ENCODE assay signal across 18 cellular contexts in the genomic region with DNA sequence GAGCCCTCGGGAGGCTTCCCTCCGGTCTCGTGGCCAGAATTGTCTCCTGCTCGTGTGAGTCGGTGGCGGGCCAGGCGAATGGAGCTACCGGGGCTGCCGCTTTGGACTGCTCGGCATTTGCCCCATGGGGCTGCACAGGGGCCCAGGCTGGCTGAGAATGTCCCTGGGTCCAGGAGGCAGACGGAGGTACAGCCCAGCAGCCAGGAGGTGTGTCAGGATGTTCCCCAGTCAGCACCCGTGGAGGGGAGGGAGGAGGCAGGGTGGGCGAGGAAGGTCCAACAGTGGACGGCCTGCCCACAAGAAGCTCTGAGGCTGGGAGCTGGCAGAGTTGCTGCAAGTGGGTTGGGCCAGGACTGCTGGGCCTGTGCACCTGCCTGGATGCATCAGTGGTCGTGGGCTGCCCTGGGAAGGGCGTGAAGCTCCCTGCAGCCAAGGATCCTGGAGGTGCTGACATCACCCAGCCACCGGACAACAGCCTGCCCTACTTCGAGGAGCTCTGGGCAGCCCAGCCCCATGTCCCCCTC. TPM values are rescaled to one million over a fixed set of nuclear protein-coding genes. Genes with fewer than 3 reads are reported as not detected.
DNase-seq lines count a peak whose midpoint lies in the region; ATAC-seq, FAIRE-seq and TF ChIP-seq lines count a peak whose summit lies in the region.
"Had no signal": no experiment of that assay in that cellular context is flagged by ENCODE, and none has a peak within 500 bp of the region (broad histone marks: within the 10 kb centered on the region; RNA-seq: fewer than 3 reads in every experiment).

No MANE protein-coding gene starts in this region.

- no peaks in the 10 kb centered on the region for H3K36me3 ChIP-seq in BE2C
- H3K36me3 ChIP-seq in ovary = no peaks in the 10 kb centered on the region
- H3K36me3 ChIP-seq: HAP-1 had no signal

- no peak overlapping the region for H3K27ac ChIP-seq in ovary
- H3K27ac ChIP-seq: PC-9, SK-N-MC had no signal

- DNase-seq in BE2C (peak; percentile 3), HTR-8/SVneo (ENCODE audit: insufficient read length, low spot score) (no peak), iPS-NIHi11 (ENCODE audit: low spot score) (peak; percentile 25), ovary (peak in 3 of 5 donors; percentile 10 to 31 (median 11)), midbrain (lab: John Stamatoyannopoulos, UW) (no peak), cerebellar nuclear complex (lab: John Stamatoyannopoulos, UW) (no peak), epidermal melanocyte (ENCODE audit: insufficient read length, low spot score) (no peak)
- DNase-seq: anterior cingulate cortex; CD4-positive, alpha-beta memory T cell; effector memory CD8-positive, alpha-beta T cell; NCI-H1694 treated with DMSO at 0.1 percent for 48 hours; NCI-H82; PC-9; stimulated activated CD4-positive, alpha-beta T cell treated with anti-CD3 and anti-CD28 coated beads, Interleukin-15, amount 100 ng/mL, for 24 hours had no signal

- H3K9me3 ChIP-seq in BE2C (0 out of 2 replicates have a peak, but pooled peaks cover 3% of the 10 kb centered on the region), ovary (no peaks in the 10 kb centered on the region)
- H3K9me3 ChIP-seq: HAP-1 had no signal

- H3K27me3 ChIP-seq in BE2C (no peaks in the 10 kb centered on the region), ovary (no peaks in the 10 kb centered on the region)

- no peak for TF ChIP-seq POLR2A in ovary (IDR thresholded peaks at IDR 0.05)

- FAIRE-seq in HTR-8/SVneo (lab: Jason Lieb, UNC) = peak; percentile 79
- FAIRE-seq: GM12892 had no signal

- ATAC-seq in HG03045 (IDR thresholded peaks at IDR 0.05; ENCODE audit: unreplicated experiment) = no peak
- ATAC-seq: effector memory CD8-positive, alpha-beta T cell had no signal

- intact Hi-C loops in ovary (cut with DNase I) = no loop called here

- H3K4me3 ChIP-seq in BE2C (ENCODE audit: low read depth, low read length) (no peak overlapping the region), ovary (no peak overlapping the region)
- H3K4me3 ChIP-seq: HAP-1, PC-9, SK-N-MC had no signal

- TF ChIP-seq EP300 in ovary (IDR thresholded peaks at IDR 0.05) = no peak

- no peak for TF ChIP-seq CTCF in BE2C (IDR thresholded peaks at IDR 0.05; ENCODE audit: low read depth, low read length)
- TF ChIP-seq CTCF in ovary (IDR thresholded peaks at IDR 0.05) = no peak

- H3K4me1 ChIP-seq in BE2C (no peaks in the 10 kb centered on the region), ovary (ENCODE audit: insufficient read depth) (peaks cover 8% of the 10 kb centered on the region)
- H3K4me1 ChIP-seq: HAP-1 had no signal

- 89 to 92% (median 90%) methylated on average over 17 to 18 of the region's 18 CpGs for WGBS in ovary, 3 donors

RNA-seq across cellular contexts. Expression of a gene that starts 46.4 kb away (rescaled TPM):
- not detected for polyA plus RNA-seq in BE2C (2012; ENCODE audit: insufficient read depth, insufficient read length, low read depth)
- total RNA-seq in ovary = 10 to 100 TPM in 3 of 7 donors, 1 to 10 TPM in 4; 3.7 to 35.5 (median 9.4) TPM
- 1 to 10 TPM; 4.5 to 8.7 TPM for polyA plus RNA-seq in ovary
- polyA plus RNA-seq: CD4-positive, alpha-beta memory T cell had no signal

Comparison
In these comparisons a context has a peak if more than half of its experiments do, and no peak if none do; other contexts are left out.
1. DNase-seq: peak in BE2C (single experiment), iPS-NIHi11 (single experiment) and ovary (3 of 5); none in HTR-8/SVneo (single experiment), midbrain (single experiment), cerebellar nuclear complex (0 of 2) and epidermal melanocyte (single experiment).